In genomic region chr20:32040142-32040953, GRCh38 we compare ENCODE assay signal across 8 cellular contexts. TPM values are rescaled to one million over a fixed set of nuclear protein-coding genes. Genes with fewer than 3 reads are reported as not detected.
DNase-seq lines count a peak whose midpoint lies in the region; ATAC-seq, FAIRE-seq and TF ChIP-seq lines count a peak whose summit lies in the region.

No MANE protein-coding gene starts in this region.

- 0% methylated on average over 7 of the region's 10 CpGs for WGBS in GM12878 (ENCODE audit: insufficient coverage, insufficient replicate concordance, low lambda C conversion rate, missing lambda C conversion rate)

- no peaks in the 10 kb centered on the region for H3K79me2 ChIP-seq in GM12878 (ENCODE audit: control insufficient read depth, insufficient read depth, low read length)
- H3K79me2 ChIP-seq in osteoblast (ENCODE audit: insufficient read depth, low read length): no peaks in the 10 kb centered on the region

- H4K20me1 ChIP-seq in GM12878 (ENCODE audit: control insufficient read depth, insufficient read depth) (no peaks in the 10 kb centered on the region), osteoblast (ENCODE audit: insufficient read depth, low read length) (no peaks in the 10 kb centered on the region)

- intact Hi-C loops in GM12878 (cut with micrococcal nuclease; ENCODE audit: unreplicated experiment): no loop called here

- no peak for FAIRE-seq in GM12878 (lab: Jason Lieb, UNC)

- SMC1A ChIA-PET in GM12878 (lab: Charles Lee; ENCODE audit: uncharacterized antibody, unreplicated experiment): interaction anchor here (0.6 to 4.0 kb wide), 11 partner anchors 9 to 117 kb away, joined by 3 to 47 read pairs (median 3); partner anchors contain the start of gene HCK

- DNase-seq in GM12878 (ENCODE audit: low read depth, low spot score) (no peak), osteoblast (ENCODE audit: insufficient read length, low spot score, missing footprints) (peak; percentile 26), GM19238 (ENCODE audit: insufficient read length, low spot score) (no peak)
- DNase-seq in activated T-cell treated with anti-CD3 and anti-CD28 coated beads, Interleukin-2, amount 50 U/mL, for 48 hours: no peak
- DNase-seq in stimulated activated CD4-positive, alpha-beta T cell treated with anti-CD3 and anti-CD28 coated beads, Interleukin-2, amount 100 ng/mL, for 24 hours: no peak

- TF ChIP-seq RAD21 in GM12878 (IDR thresholded peaks at IDR 0.05; ENCODE audit: insufficient read depth, low read depth, low read length): no peak

- peak overlapping the region; percentile 65 for H3K4me2 ChIP-seq in GM12878 (ENCODE audit: control insufficient read depth, insufficient read depth)
- H3K4me2 ChIP-seq in osteoblast (ENCODE audit: insufficient read depth, low read length): no peak overlapping the region

- peak overlapping the region; percentile 48 for H3K27ac ChIP-seq in GM12878 (ENCODE audit: control insufficient read depth, insufficient read depth)
- no peak overlapping the region for H3K27ac ChIP-seq in osteoblast (ENCODE audit: low read depth, low read length)

- TF ChIP-seq POLR2A in GM12878 (IDR thresholded peaks at IDR 0.05; ENCODE audit: low read depth, low read length): no peak

- POLR2A ChIA-PET in GM12878 (lab: Charles Lee): interaction anchor here (1.1 to 4.9 kb wide), 5 partner anchors 12 to 72 kb away, joined by 3 to 39 read pairs (median 5); partner anchors contain the start of gene HCK

- peak; percentile 51 for ATAC-seq in GM19025 (IDR thresholded peaks at IDR 0.05; ENCODE audit: low read depth, unreplicated experiment)
- peak; percentile 66 for ATAC-seq in HG03571 (IDR thresholded peaks at IDR 0.05; ENCODE audit: unreplicated experiment)
- ATAC-seq in GM12878: peak; percentile 86
- no peak for ATAC-seq in HG02970 (IDR thresholded peaks at IDR 0.05; ENCODE audit: low FRiP score, unreplicated experiment)

- no TSS peak for BruUV-seq in GM12878 (replicated peaks; lab: Mats Ljungman, UMichigan)

- TF ChIP-seq CTCF in GM12878 (IDR thresholded peaks at IDR 0.05 in 2 of 3, conservative IDR thresholded peaks at IDR 0.05 in 1 of 3; ENCODE audit: control insufficient read depth in 2 of 3, extremely low read depth in 1 of 3, insufficient read depth in 1 of 3, low read depth in 3 of 3, low read length in 3 of 3): no peak
- no peak for TF ChIP-seq CTCF in osteoblast (IDR thresholded peaks at IDR 0.05; ENCODE audit: extremely low read depth, low read depth, low read length)

- H3K9ac ChIP-seq in GM12878 (ENCODE audit: control insufficient read depth, insufficient read depth, low read length): no peak overlapping the region

- RAD21 ChIA-PET in GM12878 (lab: Charles Lee; ENCODE audit: unreplicated experiment): interaction anchor here (0.6 to 4.4 kb wide), 8 partner anchors 24 to 245 kb away, joined by 3 to 60 read pairs (median 4); no protein-coding TSS in a partner anchor

- H2AFZ ChIP-seq in GM12878 (ENCODE audit: control insufficient read depth, low read depth, low read length) (peak overlapping the region; percentile 37), osteoblast (ENCODE audit: low read length) (no peak overlapping the region)

- in situ Hi-C loops in GM12878 (cut with MboI): no loop called here

- no peak; a peak in 1 of 4 replicates for TF ChIP-seq EP300 in GM12878 (IDR thresholded peaks at IDR 0.05; ENCODE audit: borderline replicate concordance in 1 of 2, control insufficient read depth in 1 of 2, low read depth in 2 of 2, low read length in 2 of 2)

- H3K27me3 ChIP-seq in GM12878 (replicated peaks in 1 of 2; ENCODE audit: control insufficient read depth in 2 of 2, insufficient read depth in 2 of 2, low read length in 1 of 2) (no peaks in the 10 kb centered on the region), osteoblast (ENCODE audit: insufficient read depth, low read length) (peaks cover 27% of the 10 kb centered on the region)

- peak overlapping the region; percentile 53 for H3K4me3 ChIP-seq in GM12878
- no peak overlapping the region for H3K4me3 ChIP-seq in osteoblast (ENCODE audit: insufficient read depth, low read length)

- CTCF ChIA-PET in GM12878 (lab: Yijun Ruan, JAX): interaction anchor here (0.9 to 4.6 kb wide), 6 partner anchors 9 to 90 kb away, joined by 3 to 56 read pairs (median 6); no protein-coding TSS in a partner anchor

- H3K9me3 ChIP-seq in GM12878 (replicated peaks; ENCODE audit: control insufficient read depth, insufficient read depth, low read length): peaks cover 5% of the 10 kb centered on the region; the same call in 2 of the 3 replicates
- no peaks in the 10 kb centered on the region for H3K9me3 ChIP-seq in osteoblast (ENCODE audit: low read depth, low read length)

- no peaks in the 10 kb centered on the region for H3K36me3 ChIP-seq in GM12878 (ENCODE audit: control insufficient read depth in 2 of 2, insufficient read depth in 2 of 2, low read length in 1 of 2)
- no peaks in the 10 kb centered on the region for H3K36me3 ChIP-seq in osteoblast (ENCODE audit: insufficient read depth, low read length)

- H3K4me1 ChIP-seq in GM12878 (ENCODE audit: control insufficient read depth, insufficient read depth, low read length) (peaks cover 15% of the 10 kb centered on the region), osteoblast (ENCODE audit: insufficient read depth, low read length) (no peaks in the 10 kb centered on the region)

TF ChIP-seq in GM12878, 131 proteins besides CTCF, POLR2A, EP300 and RAD21 (continues in another document):
- peak; percentile 96 for TF ChIP-seq SPI1 (IDR thresholded peaks at IDR 0.05; ENCODE audit: borderline replicate concordance, insufficient read depth, low read depth, low read length)
- no peak for TF ChIP-seq ZNF592 (IDR thresholded peaks at IDR 0.05)

RNA-seq across cellular contexts. Expression of gene HCK, which starts 11.7 kb away (rescaled TPM):
- 123 and 135 TPM in 2 replicates for total RNA-seq in GM12878 (2013; cell fraction: nucleolus; rRNA removed)
- total RNA-seq in GM12878 (2014; rRNA removed) (30.2 and 30.3 TPM in 2 replicates), GM12878 (2014; rRNA removed; fragmentation: Illumina TruSeq; extraction: Trizol) (20.5 TPM in 2 replicates), GM12878 (2021) (20.1 and 21.0 TPM in 2 replicates), osteoblast (0.36 TPM in 1 of 2 replicates, not detected in the other)
- 19.6 TPM for polyA plus RNA-seq in GM12878 (2011; ENCODE audit: low read depth)
- polyA plus RNA-seq in GM12878 (2011; rRNA removed) (1.5 and 3.0 TPM in 2 replicates), GM12878 (2014; fragmentation: Illumina TruSeq; extraction: Trizol) (22.5 and 25.2 TPM in 2 replicates), GM12878 (2014; fragmentation: Nextera tagmentation; extraction: Ambion mirVana) (1 to 10 TPM; 1.3 to 2.1 TPM), GM12878 (2014; rRNA removed) (25.0 and 26.7 TPM in 2 replicates), GM12878 (2016; fragmentation: Nextera tagmentation; extraction: Ambion mirVana) (10 to 100 TPM; 16.5 to 16.8 TPM)
- polyA plus RNA-seq in GM12878 (2011; cell fraction: cytosol; rRNA removed): 2.9 and 3.0 TPM in 2 replicates
- 2.5 and 2.9 TPM in 2 replicates for polyA plus RNA-seq in GM12878 (2011; cell fraction: nucleus; rRNA removed)
- 31.1 and 39.4 TPM in 2 replicates for polyA plus RNA-seq in GM12878 (2012)
- polyA minus RNA-seq in GM12878 (2011; rRNA and poly(A)+ RNA removed): 1.5 and 3.7 TPM in 2 replicates
- polyA minus RNA-seq in GM12878 (2011; cell fraction: cytosol; rRNA and poly(A)+ RNA removed): not detected in 2 replicates
- 0.97 and 1.2 TPM in 2 replicates for polyA minus RNA-seq in GM12878 (2011; cell fraction: nucleus; rRNA and poly(A)+ RNA removed)

RNA-seq across cellular contexts. Expression of gene CCM2L, which starts 30.1 kb away (rescaled TPM):
- not detected in 2 replicates for total RNA-seq in GM12878 (2013; cell fraction: nucleolus; rRNA removed)
- total RNA-seq in GM12878 (2014; rRNA removed): not detected in 2 replicates
- total RNA-seq in GM12878 (2014; rRNA removed; fragmentation: Illumina TruSeq; extraction: Trizol): not detected in 2 replicates
- total RNA-seq in GM12878 (2021): not detected in 2 replicates
- polyA plus RNA-seq in GM12878 (2011; ENCODE audit: low read depth): not detected
- not detected in 2 replicates for polyA plus RNA-seq in GM12878 (2011; rRNA removed)
- polyA plus RNA-seq in GM12878 (2011; cell fraction: cytosol; rRNA removed): not detected in 2 replicates
- polyA plus RNA-seq in GM12878 (2011; cell fraction: nucleus; rRNA removed): not detected in 2 replicates
- not detected in 2 replicates for polyA plus RNA-seq in GM12878 (2012)
- polyA plus RNA-seq in GM12878 (2014; fragmentation: Illumina TruSeq; extraction: Trizol): not detected in 2 replicates
- not detected for polyA plus RNA-seq in GM12878 (2014; fragmentation: Nextera tagmentation; extraction: Ambion mirVana)
- not detected in 2 replicates for polyA plus RNA-seq in GM12878 (2014; rRNA removed)
- polyA plus RNA-seq in GM12878 (2016; fragmentation: Nextera tagmentation; extraction: Ambion mirVana): not detected
- not detected in 2 replicates for polyA minus RNA-seq in GM12878 (2011; rRNA and poly(A)+ RNA removed)
- not detected in 2 replicates for polyA minus RNA-seq in GM12878 (2011; cell fraction: cytosol; rRNA and poly(A)+ RNA removed)
- not detected in 2 replicates for polyA minus RNA-seq in GM12878 (2011; cell fraction: nucleus; rRNA and poly(A)+ RNA removed)
- total RNA-seq in osteoblast: not detected in 2 replicates

Comparison
In these comparisons a context has a peak if more than half of its experiments do, and no peak if none do; other contexts are left out.
1. RNA of gene HCK, which starts 11.7 kb away (total RNA-seq): 20.1 to 135 TPM in GM12878; 0.36 TPM in osteoblast; every median in the first group is over 10 times any median in the second.